In the genomic region with DNA sequence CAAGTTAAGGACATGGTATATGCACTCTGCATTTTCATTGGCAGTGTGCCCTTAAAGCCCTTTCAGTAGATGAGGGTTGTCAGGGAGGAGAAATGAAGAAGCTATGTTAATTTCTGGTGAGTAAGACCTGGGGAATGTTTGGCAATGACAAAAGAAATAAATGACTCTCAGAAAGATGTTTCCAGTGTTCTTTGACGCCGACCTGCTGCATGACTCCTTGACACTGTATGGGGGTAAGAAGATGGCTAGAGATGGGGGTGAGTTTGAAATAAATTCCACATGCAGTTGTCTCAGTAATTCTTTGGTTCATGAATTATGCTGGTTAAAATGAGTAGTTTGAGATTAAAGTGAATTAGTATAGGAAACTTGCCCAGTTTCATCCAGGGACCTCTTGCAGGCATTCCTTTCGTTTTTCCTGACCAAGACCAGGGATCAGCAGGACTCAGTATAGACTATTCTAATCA, we compare ENCODE assay signal across 2 cellular contexts.
TF ChIP-seq lines count a peak whose summit lies in the region.

No MANE protein-coding gene starts in this region.

TF ChIP-seq in GM23338, 12 proteins besides CTCF, POLR2A, EP300 and RAD21 (continued from another document):
- TF ChIP-seq CREB1 (CRISPR knock-in tag; IDR thresholded peaks at IDR 0.05; ENCODE audit: low read depth), result no peak
- no peak for TF ChIP-seq NANOG (IDR thresholded peaks at IDR 0.05; ENCODE audit: borderline replicate concordance)
- no peak for TF ChIP-seq POLR2AphosphoS5 (IDR thresholded peaks at IDR 0.05; ENCODE audit: low read depth)
- TF ChIP-seq, protein P1, sequence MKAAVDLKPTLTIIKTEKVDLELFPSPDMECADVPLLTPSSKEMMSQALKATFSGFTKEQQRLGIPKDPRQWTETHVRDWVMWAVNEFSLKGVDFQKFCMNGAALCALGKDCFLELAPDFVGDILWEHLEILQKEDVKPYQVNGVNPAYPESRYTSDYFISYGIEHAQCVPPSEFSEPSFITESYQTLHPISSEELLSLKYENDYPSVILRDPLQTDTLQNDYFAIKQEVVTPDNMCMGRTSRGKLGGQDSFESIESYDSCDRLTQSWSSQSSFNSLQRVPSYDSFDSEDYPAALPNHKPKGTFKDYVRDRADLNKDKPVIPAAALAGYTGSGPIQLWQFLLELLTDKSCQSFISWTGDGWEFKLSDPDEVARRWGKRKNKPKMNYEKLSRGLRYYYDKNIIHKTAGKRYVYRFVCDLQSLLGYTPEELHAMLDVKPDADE (IDR thresholded peaks at IDR 0.05), result no peak
- no peak for TF ChIP-seq EZH2phosphoT487 (IDR thresholded peaks at IDR 0.05; ENCODE audit: unreplicated experiment)
- TF ChIP-seq EZH2 (IDR thresholded peaks at IDR 0.05; ENCODE audit: low read depth, unreplicated experiment), result no peak
- TF ChIP-seq ZNF331 (CRISPR knock-in tag; IDR thresholded peaks at IDR 0.05; ENCODE audit: low read depth), result no peak
- TF ChIP-seq REST (IDR thresholded peaks at IDR 0.05; ENCODE audit: unreplicated experiment), result no peak
- no peak for TF ChIP-seq ZNF114 (CRISPR knock-in tag; IDR thresholded peaks at IDR 0.05)
- TF ChIP-seq, protein P2, sequence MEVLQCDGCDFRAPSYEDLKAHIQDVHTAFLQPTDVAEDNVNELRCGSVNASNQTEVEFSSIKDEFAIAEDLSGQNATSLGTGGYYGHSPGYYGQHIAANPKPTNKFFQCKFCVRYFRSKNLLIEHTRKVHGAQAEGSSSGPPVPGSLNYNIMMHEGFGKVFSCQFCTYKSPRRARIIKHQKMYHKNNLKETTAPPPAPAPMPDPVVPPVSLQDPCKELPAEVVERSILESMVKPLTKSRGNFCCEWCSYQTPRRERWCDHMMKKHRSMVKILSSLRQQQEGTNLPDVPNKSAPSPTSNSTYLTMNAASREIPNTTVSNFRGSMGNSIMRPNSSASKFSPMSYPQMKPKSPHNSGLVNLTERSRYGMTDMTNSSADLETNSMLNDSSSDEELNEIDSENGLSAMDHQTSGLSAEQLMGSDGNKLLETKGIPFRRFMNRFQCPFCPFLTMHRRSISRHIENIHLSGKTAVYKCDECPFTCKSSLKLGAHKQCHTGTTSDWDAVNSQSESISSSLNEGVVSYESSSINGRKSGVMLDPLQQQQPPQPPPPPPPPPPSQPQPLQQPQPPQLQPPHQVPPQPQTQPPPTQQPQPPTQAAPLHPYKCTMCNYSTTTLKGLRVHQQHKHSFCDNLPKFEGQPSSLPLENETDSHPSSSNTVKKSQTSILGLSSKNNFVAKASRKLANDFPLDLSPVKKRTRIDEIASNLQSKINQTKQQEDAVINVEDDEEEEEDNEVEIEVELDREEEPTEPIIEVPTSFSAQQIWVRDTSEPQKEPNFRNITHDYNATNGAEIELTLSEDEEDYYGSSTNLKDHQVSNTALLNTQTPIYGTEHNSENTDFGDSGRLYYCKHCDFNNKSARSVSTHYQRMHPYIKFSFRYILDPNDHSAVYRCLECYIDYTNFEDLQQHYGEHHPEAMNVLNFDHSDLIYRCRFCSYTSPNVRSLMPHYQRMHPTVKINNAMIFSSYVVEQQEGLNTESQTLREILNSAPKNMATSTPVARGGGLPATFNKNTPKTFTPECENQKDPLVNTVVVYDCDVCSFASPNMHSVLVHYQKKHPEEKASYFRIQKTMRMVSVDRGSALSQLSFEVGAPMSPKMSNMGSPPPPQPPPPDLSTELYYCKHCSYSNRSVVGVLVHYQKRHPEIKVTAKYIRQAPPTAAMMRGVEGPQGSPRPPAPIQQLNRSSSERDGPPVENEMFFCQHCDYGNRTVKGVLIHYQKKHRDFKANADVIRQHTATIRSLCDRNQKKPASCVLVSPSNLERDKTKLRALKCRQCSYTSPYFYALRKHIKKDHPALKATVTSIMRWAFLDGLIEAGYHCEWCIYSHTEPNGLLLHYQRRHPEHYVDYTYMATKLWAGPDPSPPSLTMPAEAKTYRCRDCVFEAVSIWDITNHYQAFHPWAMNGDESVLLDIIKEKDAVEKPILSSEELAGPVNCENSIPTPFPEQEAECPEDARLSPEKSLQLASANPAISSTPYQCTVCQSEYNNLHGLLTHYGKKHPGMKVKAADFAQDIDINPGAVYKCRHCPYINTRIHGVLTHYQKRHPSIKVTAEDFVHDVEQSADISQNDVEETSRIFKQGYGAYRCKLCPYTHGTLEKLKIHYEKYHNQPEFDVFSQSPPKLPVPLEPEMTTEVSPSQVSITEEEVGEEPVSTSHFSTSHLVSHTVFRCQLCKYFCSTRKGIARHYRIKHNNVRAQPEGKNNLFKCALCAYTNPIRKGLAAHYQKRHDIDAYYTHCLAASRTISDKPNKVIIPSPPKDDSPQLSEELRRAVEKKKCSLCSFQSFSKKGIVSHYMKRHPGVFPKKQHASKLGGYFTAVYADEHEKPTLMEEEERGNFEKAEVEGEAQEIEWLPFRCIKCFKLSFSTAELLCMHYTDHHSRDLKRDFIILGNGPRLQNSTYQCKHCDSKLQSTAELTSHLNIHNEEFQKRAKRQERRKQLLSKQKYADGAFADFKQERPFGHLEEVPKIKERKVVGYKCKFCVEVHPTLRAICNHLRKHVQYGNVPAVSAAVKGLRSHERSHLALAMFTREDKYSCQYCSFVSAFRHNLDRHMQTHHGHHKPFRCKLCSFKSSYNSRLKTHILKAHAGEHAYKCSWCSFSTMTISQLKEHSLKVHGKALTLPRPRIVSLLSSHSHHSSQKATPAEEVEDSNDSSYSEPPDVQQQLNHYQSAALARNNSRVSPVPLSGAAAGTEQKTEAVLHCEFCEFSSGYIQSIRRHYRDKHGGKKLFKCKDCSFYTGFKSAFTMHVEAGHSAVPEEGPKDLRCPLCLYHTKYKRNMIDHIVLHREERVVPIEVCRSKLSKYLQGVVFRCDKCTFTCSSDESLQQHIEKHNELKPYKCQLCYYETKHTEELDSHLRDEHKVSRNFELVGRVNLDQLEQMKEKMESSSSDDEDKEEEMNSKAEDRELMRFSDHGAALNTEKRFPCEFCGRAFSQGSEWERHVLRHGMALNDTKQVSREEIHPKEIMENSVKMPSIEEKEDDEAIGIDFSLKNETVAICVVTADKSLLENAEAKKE (CRISPR knock-in tag; IDR thresholded peaks at IDR 0.05), result no peak

TF ChIP-seq in WTC11, 78 proteins besides CTCF, POLR2A, EP300 and RAD21 (continues in another document):
- TF ChIP-seq ATF6 (CRISPR knock-in tag; IDR thresholded peaks at IDR 0.05), result no peak
- TF ChIP-seq, protein P3, sequence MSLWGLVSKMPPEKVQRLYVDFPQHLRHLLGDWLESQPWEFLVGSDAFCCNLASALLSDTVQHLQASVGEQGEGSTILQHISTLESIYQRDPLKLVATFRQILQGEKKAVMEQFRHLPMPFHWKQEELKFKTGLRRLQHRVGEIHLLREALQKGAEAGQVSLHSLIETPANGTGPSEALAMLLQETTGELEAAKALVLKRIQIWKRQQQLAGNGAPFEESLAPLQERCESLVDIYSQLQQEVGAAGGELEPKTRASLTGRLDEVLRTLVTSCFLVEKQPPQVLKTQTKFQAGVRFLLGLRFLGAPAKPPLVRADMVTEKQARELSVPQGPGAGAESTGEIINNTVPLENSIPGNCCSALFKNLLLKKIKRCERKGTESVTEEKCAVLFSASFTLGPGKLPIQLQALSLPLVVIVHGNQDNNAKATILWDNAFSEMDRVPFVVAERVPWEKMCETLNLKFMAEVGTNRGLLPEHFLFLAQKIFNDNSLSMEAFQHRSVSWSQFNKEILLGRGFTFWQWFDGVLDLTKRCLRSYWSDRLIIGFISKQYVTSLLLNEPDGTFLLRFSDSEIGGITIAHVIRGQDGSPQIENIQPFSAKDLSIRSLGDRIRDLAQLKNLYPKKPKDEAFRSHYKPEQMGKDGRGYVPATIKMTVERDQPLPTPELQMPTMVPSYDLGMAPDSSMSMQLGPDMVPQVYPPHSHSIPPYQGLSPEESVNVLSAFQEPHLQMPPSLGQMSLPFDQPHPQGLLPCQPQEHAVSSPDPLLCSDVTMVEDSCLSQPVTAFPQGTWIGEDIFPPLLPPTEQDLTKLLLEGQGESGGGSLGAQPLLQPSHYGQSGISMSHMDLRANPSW (CRISPR knock-in tag; conservative IDR thresholded peaks at IDR 0.05; ENCODE audit: low read depth), result no peak
- TF ChIP-seq, protein P4, sequence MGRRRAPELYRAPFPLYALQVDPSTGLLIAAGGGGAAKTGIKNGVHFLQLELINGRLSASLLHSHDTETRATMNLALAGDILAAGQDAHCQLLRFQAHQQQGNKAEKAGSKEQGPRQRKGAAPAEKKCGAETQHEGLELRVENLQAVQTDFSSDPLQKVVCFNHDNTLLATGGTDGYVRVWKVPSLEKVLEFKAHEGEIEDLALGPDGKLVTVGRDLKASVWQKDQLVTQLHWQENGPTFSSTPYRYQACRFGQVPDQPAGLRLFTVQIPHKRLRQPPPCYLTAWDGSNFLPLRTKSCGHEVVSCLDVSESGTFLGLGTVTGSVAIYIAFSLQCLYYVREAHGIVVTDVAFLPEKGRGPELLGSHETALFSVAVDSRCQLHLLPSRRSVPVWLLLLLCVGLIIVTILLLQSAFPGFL (CRISPR knock-in tag; IDR thresholded peaks at IDR 0.05; ENCODE audit: borderline replicate concordance), result no peak
- TF ChIP-seq FOXK1 (CRISPR knock-in tag; IDR thresholded peaks at IDR 0.05), result no peak
- TF ChIP-seq, protein P5, sequence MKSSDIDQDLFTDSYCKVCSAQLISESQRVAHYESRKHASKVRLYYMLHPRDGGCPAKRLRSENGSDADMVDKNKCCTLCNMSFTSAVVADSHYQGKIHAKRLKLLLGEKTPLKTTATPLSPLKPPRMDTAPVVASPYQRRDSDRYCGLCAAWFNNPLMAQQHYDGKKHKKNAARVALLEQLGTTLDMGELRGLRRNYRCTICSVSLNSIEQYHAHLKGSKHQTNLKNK (CRISPR knock-in tag; IDR thresholded peaks at IDR 0.05), result no peak
- no peak for TF ChIP-seq ZNF532 (CRISPR knock-in tag; IDR thresholded peaks at IDR 0.05; ENCODE audit: borderline replicate concordance)
- TF ChIP-seq FOXP4 (CRISPR knock-in tag; IDR thresholded peaks at IDR 0.05), result no peak
- TF ChIP-seq ZNF138 (CRISPR knock-in tag; conservative IDR thresholded peaks at IDR 0.05), result no peak
- no peak for TF ChIP-seq SMAD3 (CRISPR knock-in tag; IDR thresholded peaks at IDR 0.05; ENCODE audit: borderline replicate concordance)
- no peak for TF ChIP-seq ZNF317 (CRISPR knock-in tag; IDR thresholded peaks at IDR 0.05; ENCODE audit: borderline replicate concordance, low read depth)
- TF ChIP-seq GABPB1 (CRISPR knock-in tag; IDR thresholded peaks at IDR 0.05), result no peak
- no peak for TF ChIP-seq MYBL2 (CRISPR knock-in tag; IDR thresholded peaks at IDR 0.05)
- TF ChIP-seq ELF4 (CRISPR knock-in tag; IDR thresholded peaks at IDR 0.05; ENCODE audit: low read depth), result no peak
- TF ChIP-seq HMGXB4 (CRISPR knock-in tag; IDR thresholded peaks at IDR 0.05), result no peak
- TF ChIP-seq OVOL2 (CRISPR knock-in tag; IDR thresholded peaks at IDR 0.05; ENCODE audit: borderline replicate concordance), result no peak
- TF ChIP-seq HMGA2 (CRISPR knock-in tag; IDR thresholded peaks at IDR 0.05), result no peak
